In the genomic region with DNA sequence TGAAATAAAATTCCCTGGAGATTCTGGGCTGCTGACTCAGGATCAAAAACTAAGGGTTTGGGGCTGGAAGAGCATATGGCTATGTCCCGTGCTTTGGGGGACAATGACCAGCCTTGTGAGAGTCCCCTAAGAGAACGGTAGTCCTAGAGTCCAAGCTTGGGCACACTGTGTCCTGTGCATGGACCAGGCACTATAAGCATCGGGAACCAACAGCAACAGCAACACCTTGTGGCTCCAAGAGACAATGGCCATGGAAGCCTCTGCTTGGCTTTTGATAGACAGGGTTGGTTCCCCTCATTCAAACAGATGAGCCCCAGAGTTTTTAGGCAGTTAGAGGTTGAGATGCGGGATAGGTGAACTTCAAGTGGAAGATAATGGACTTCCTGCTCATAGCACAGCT, we compare ENCODE assay signal across 10 cellular contexts.
DNase-seq lines count a peak whose midpoint lies in the region; ATAC-seq, FAIRE-seq and TF ChIP-seq lines count a peak whose summit lies in the region.
"Had no signal": no experiment of that assay in that cellular context is flagged by ENCODE, and none has a peak within 500 bp of the region (broad histone marks: within the 10 kb centered on the region; RNA-seq: fewer than 3 reads in every experiment).

No MANE protein-coding gene starts in this region.

- ATAC-seq in HG03432 (IDR thresholded peaks at IDR 0.05; ENCODE audit: unreplicated experiment) (peak; percentile 50), HepG2 (peak; percentile 94)

- H3K4me3 ChIP-seq in HepG2 (replicated peaks in 1 of 3; ENCODE audit: insufficient read depth in 1 of 3, low read depth in 2 of 3, low read length in 3 of 3) = no peak overlapping the region
- H3K4me3 ChIP-seq in MG63 = no peak overlapping the region
- H3K4me3 ChIP-seq: sigmoid colon had no signal

- BruUV-seq in HepG2 (replicated peaks; lab: Mats Ljungman, UMichigan) = no TSS peak

- H3K79me2 ChIP-seq in HepG2 (ENCODE audit: insufficient read depth, low read length) = no peaks in the 10 kb centered on the region

- TF ChIP-seq POLR2A in HepG2 (IDR thresholded peaks at IDR 0.05; ENCODE audit: insufficient read depth in 1 of 2, low read depth in 2 of 2, low read length in 2 of 2) = no peak

- H2AFZ ChIP-seq in HepG2 (ENCODE audit: low read length) = no peak overlapping the region

- TF ChIP-seq CTCF in HepG2 (CRISPR knock-in tag; IDR thresholded peaks at IDR 0.05) = peak; percentile 66

- no peak for TF ChIP-seq RAD21 in HepG2 (CRISPR knock-in tag; IDR thresholded peaks at IDR 0.05)

- no peaks in the 10 kb centered on the region for H3K36me3 ChIP-seq in HepG2 (replicated peaks in 1 of 2; ENCODE audit: control insufficient read depth in 1 of 2, insufficient read depth in 2 of 2, low read length in 2 of 2)
- no peaks in the 10 kb centered on the region for H3K36me3 ChIP-seq in MG63
- H3K36me3 ChIP-seq: sigmoid colon had no signal

- H3K4me1 ChIP-seq in HepG2 (ENCODE audit: insufficient read depth, low read length) = no peaks in the 10 kb centered on the region
- H3K4me1 ChIP-seq: sigmoid colon had no signal

- no peak for FAIRE-seq in HepG2 (lab: Jason Lieb, UNC)
- FAIRE-seq: GM18507 had no signal

- 6% methylated on average over 4 of the region's 4 CpGs for WGBS in HepG2 (ENCODE audit: low lambda C conversion rate)

- H3K9ac ChIP-seq in HepG2 (ENCODE audit: insufficient read depth, low read depth, low read length) = no peak overlapping the region

- H3K27me3 ChIP-seq in HepG2 (ENCODE audit: control insufficient read depth in 1 of 2, insufficient read depth in 2 of 2, low read length in 2 of 2) = no peaks in the 10 kb centered on the region
- no peaks in the 10 kb centered on the region for H3K27me3 ChIP-seq in MG63
- H3K27me3 ChIP-seq: sigmoid colon had no signal

- TF ChIP-seq EP300 in HepG2 (IDR thresholded peaks at IDR 0.05; ENCODE audit: low read depth in 2 of 2, low read length in 2 of 2) = no peak
- no peak for TF ChIP-seq EP300 in HepG2 (CRISPR knock-in tag; IDR thresholded peaks at IDR 0.05; ENCODE audit: borderline replicate concordance)

- no peaks in the 10 kb centered on the region for H3K9me3 ChIP-seq in HepG2 (ENCODE audit: low read length)
- no peaks in the 10 kb centered on the region for H3K9me3 ChIP-seq in MG63

- no peaks in the 10 kb centered on the region for H4K20me1 ChIP-seq in HepG2 (ENCODE audit: insufficient read depth, low read length)

- H3K27ac ChIP-seq in HepG2 (ENCODE audit: extremely low read length, insufficient read depth, low read length) = no peak overlapping the region
- H3K27ac ChIP-seq: sigmoid colon had no signal

- in situ Hi-C loops in HepG2 (cut with HindIII; ENCODE audit: extremely low pct_ligation_motif_present, low pct_unique_long_range_greater_than_20kb) = no loop called here

- POLR2A ChIA-PET in HepG2 (lab: Yijun Ruan, JAX) = no interaction called here

- H3K4me2 ChIP-seq in HepG2 (ENCODE audit: low read depth, low read length) = no peak overlapping the region

- CTCF ChIA-PET in HepG2 (lab: Yijun Ruan, JAX; ENCODE audit: low intra/inter-chr PET ratio, low total read pairs) = no interaction called here

- peak; percentile 39 for DNase-seq in ELR (ENCODE audit: low read depth)
- peak; percentile 31 for DNase-seq in RPMI7951 (ENCODE audit: low read depth)
- peak; percentile 13 for DNase-seq in HepG2 (ENCODE audit: low spot score)
- DNase-seq in NCI-H2029 treated with DMSO at 0.1 percent for 48 hours (lab: John Stamatoyannopoulos, UW) = no peak
- DNase-seq in foreskin melanocyte = no peak
- no peak for DNase-seq in HuH-7 (ENCODE audit: low spot score)
- no peak for DNase-seq in MG63
- DNase-seq: sigmoid colon had no signal

- intact Hi-C loops in HepG2 (cut with micrococcal nuclease; ENCODE audit: unreplicated experiment) = loop anchor here (1.0 to 10.0 kb wide), 2 partner anchors 50 to 1058 kb away; no protein-coding TSS in a partner anchor

TF ChIP-seq in HepG2, 621 proteins besides CTCF, POLR2A, EP300 and RAD21:
- TF ChIP-seq STAG1 (CRISPR knock-in tag; IDR thresholded peaks at IDR 0.05) (peak; percentile 65), ZNF788 (CRISPR knock-in tag; IDR thresholded peaks at IDR 0.05; ENCODE audit: borderline replicate concordance) (no peak), SMC3 (IDR thresholded peaks at IDR 0.05; ENCODE audit: low read length) (peak; percentile 8; the same call in 1 of the 2 replicates), ZNF296 (CRISPR knock-in tag; conservative IDR thresholded peaks at IDR 0.05) (no peak)

Comparison
In these comparisons a context has a peak if more than half of its experiments do, and no peak if none do; other contexts are left out.
1. DNase-seq: peak in ELR (single experiment), RPMI7951 (single experiment) and HepG2 (single experiment); none in NCI-H2029 treated with DMSO at 0.1 percent for 48 hours (single experiment), foreskin melanocyte (single experiment), HuH-7 (single experiment) and MG63 (single experiment).